In the genomic region with DNA sequence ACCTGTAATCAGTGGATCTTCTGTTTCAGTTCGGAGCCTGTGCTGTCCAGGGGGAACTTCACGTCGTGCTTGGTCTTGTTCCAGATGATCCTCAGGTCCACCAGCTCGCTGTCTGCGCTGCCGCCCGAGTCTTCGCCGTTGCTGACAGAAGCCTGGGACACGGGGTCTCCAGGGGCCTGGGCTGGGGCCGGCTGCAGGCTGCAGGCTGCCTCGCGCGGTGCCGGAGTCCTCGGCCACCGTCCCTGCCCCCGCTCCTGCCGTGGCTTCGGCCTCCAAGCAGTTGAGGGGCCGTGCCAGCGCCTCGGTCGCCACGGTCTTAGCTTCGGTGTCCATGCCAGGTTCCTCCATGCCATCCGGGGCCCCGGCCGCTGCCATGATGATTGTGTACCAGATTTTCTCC, we compare ENCODE assay signal across 25 cellular contexts.
"Had no signal": no experiment of that assay in that cellular context is flagged by ENCODE, and none has a peak within 500 bp of the region (broad histone marks: within the 10 kb centered on the region; RNA-seq: fewer than 3 reads in every experiment).

No MANE protein-coding gene starts in this region.

- H3K27me3 ChIP-seq: esophagus squamous epithelium, left lung, neural progenitor cell, ovary, sigmoid colon, transverse colon, vagina had no signal

- DNase-seq: cortex of kidney; effector memory CD8-positive, alpha-beta T cell; erythroblast; esophagus squamous epithelium; foreskin melanocyte; left cardiac atrium; mesenchymal stem cell; mucosa of descending colon; naive B cell; nucleus accumbens; ovary; psoas muscle; right cardiac atrium; sigmoid colon; stimulated activated CD4-positive, alpha-beta T cell treated with anti-CD3 and anti-CD28 coated beads, Interleukin-4, amount 100 ng/mL, for 4 hours; transverse colon had no signal

- H3K4me3 ChIP-seq: esophagus squamous epithelium, left lung, mucosa of descending colon, neural progenitor cell, ovary, psoas muscle, sigmoid colon, transverse colon, vagina had no signal

- H3K36me3 ChIP-seq: esophagus squamous epithelium, left lung, neural progenitor cell, ovary, sigmoid colon, transverse colon, vagina had no signal

- H3K9me3 ChIP-seq: esophagus squamous epithelium, left lung, mucosa of descending colon, ovary, psoas muscle, sigmoid colon, transverse colon, vagina had no signal

- H3K4me2 ChIP-seq: neural progenitor cell had no signal

- H3K27ac Mint-ChIP-seq: effector memory CD8-positive, alpha-beta T cell; mesothelial cell of epicardium; natural killer cell treated with Interleukin-12 subunit alpha and Interleukin-12 subunit beta and Interleukin-15 and Interleukin-18, amount 100 ng/mL, for 72 hours; neural progenitor cell; stimulated activated memory B cell treated with anti-CD40 and anti-IgM and Interleukin-4, amounts not matched to agents 10 μg/mL and 1 μg/mL and 100 μg/mL, for 72 hours; stimulated activated naive CD8-positive, alpha-beta T cell treated with anti-CD3 and anti-CD28 coated beads, Interleukin-15, Interleukin-2, amounts not matched to agents 100 ng/mL and 50 ng/mL, for 24 hours had no signal

- H2AFZ ChIP-seq: neural progenitor cell had no signal

- FAIRE-seq: endometrium, islet of Langerhans had no signal

- H3K9me3 Mint-ChIP-seq: effector memory CD8-positive, alpha-beta T cell; naive B cell; natural killer cell treated with Interleukin-12 subunit alpha and Interleukin-12 subunit beta and Interleukin-15 and Interleukin-18, amount 100 ng/mL, for 72 hours; stimulated activated memory B cell treated with anti-CD40 and anti-IgM and Interleukin-4, amounts not matched to agents 10 μg/mL and 1 μg/mL and 100 μg/mL, for 72 hours; stimulated activated naive CD8-positive, alpha-beta T cell treated with anti-CD3 and anti-CD28 coated beads, Interleukin-15, Interleukin-2, amounts not matched to agents 100 ng/mL and 50 ng/mL, for 24 hours had no signal

- H3K27me3 Mint-ChIP-seq: naive B cell; stimulated activated memory B cell treated with anti-CD40 and anti-IgM and Interleukin-4, amounts not matched to agents 10 μg/mL and 1 μg/mL and 100 μg/mL, for 72 hours had no signal

- H3K4me3 Mint-ChIP-seq: effector memory CD8-positive, alpha-beta T cell; mesothelial cell of epicardium; naive B cell; natural killer cell treated with Interleukin-12 subunit alpha and Interleukin-12 subunit beta and Interleukin-15 and Interleukin-18, amount 100 ng/mL, for 72 hours; neural progenitor cell; stimulated activated memory B cell treated with anti-CD40 and anti-IgM and Interleukin-4, amounts not matched to agents 10 μg/mL and 1 μg/mL and 100 μg/mL, for 72 hours; stimulated activated naive CD8-positive, alpha-beta T cell treated with anti-CD3 and anti-CD28 coated beads, Interleukin-15, Interleukin-2, amounts not matched to agents 100 ng/mL and 50 ng/mL, for 24 hours had no signal

- H3K27ac ChIP-seq: esophagus squamous epithelium, left lung, neural progenitor cell, ovary, psoas muscle, sigmoid colon, transverse colon, vagina had no signal

- ATAC-seq: effector memory CD8-positive, alpha-beta T cell; left cardiac atrium; left lung; mucosa of descending colon; natural killer cell treated with Interleukin-12 subunit alpha and Interleukin-12 subunit beta and Interleukin-15 and Interleukin-18, amount 100 ng/mL, for 72 hours; psoas muscle; stimulated activated memory B cell treated with anti-CD40 and anti-IgM and Interleukin-4, amounts not matched to agents 10 μg/mL and 1 μg/mL and 100 μg/mL, for 72 hours had no signal

- H3K36me3 Mint-ChIP-seq: mesothelial cell of epicardium; naive B cell; natural killer cell treated with Interleukin-12 subunit alpha and Interleukin-12 subunit beta and Interleukin-15 and Interleukin-18, amount 100 ng/mL, for 72 hours; neural progenitor cell; stimulated activated memory B cell treated with anti-CD40 and anti-IgM and Interleukin-4, amounts not matched to agents 10 μg/mL and 1 μg/mL and 100 μg/mL, for 72 hours had no signal

- H3K9ac ChIP-seq: neural progenitor cell had no signal

- H3K4me1 Mint-ChIP-seq: neural progenitor cell; stimulated activated memory B cell treated with anti-CD40 and anti-IgM and Interleukin-4, amounts not matched to agents 10 μg/mL and 1 μg/mL and 100 μg/mL, for 72 hours had no signal

- H3K4me1 ChIP-seq: esophagus squamous epithelium, left lung, neural progenitor cell, psoas muscle, sigmoid colon, transverse colon, vagina had no signal
